In genomic region chr7:127587663-127588018, GRCh38 we compare ENCODE assay signal across 6 cellular contexts. TPM values are rescaled to one million over a fixed set of nuclear protein-coding genes. Genes with fewer than 3 reads are reported as not detected.
A peak's percentile ranks its signal among the peaks of the same experiment; 100 is the strongest.
DNase-seq lines count a peak whose midpoint lies in the region; ATAC-seq and TF ChIP-seq lines count a peak whose summit lies in the region.

No MANE protein-coding gene starts in this region.

- no peak overlapping the region for H3K27ac Mint-ChIP-seq in activated CD4-positive, alpha-beta T cell treated with anti-CD3 and anti-CD28 coated beads, Interleukin-2, amount 10 ng/mL, durations not matched to agents 24 days and 14 days

- intact Hi-C loops in activated CD4-positive, alpha-beta T cell treated with anti-CD3 and anti-CD28 coated beads, Interleukin-2, amount 10 ng/mL, durations not matched to agents 24 days and 14 days (cut with micrococcal nuclease): loop anchor here (1.0 to 5.0 kb wide), 3 partner anchors 65 to 755 kb away; partner anchors contain the start of genes RBM28, SND1 and ZNF800
- intact Hi-C loops in left ventricle myocardium superior (cut with micrococcal nuclease): no loop called here
- intact Hi-C loops in thyroid gland (cut with DNase I): loop anchor here (5.0 kb wide), 2 partner anchors 65 to 195 kb away; partner anchors contain the start of genes SND1 and ZNF800

- no peak for TF ChIP-seq CTCF in thyroid gland (IDR thresholded peaks at IDR 0.05)

- ATAC-seq in left ventricle myocardium superior: no peak

- H3K36me3 Mint-ChIP-seq in activated CD4-positive, alpha-beta T cell treated with anti-CD3 and anti-CD28 coated beads, Interleukin-2, amount 10 ng/mL, durations not matched to agents 24 days and 14 days (ENCODE audit: low read depth): peaks cover 32% of the 10 kb centered on the region

- 53 to 55% methylated on average over 17 to 20 of the region's 20 CpGs for WGBS in thyroid gland, 2 donors

- H3K4me3 Mint-ChIP-seq in activated CD4-positive, alpha-beta T cell treated with anti-CD3 and anti-CD28 coated beads, Interleukin-2, amount 10 ng/mL, durations not matched to agents 24 days and 14 days: peak overlapping the region; percentile 94

- H3K27me3 Mint-ChIP-seq in activated CD4-positive, alpha-beta T cell treated with anti-CD3 and anti-CD28 coated beads, Interleukin-2, amount 10 ng/mL, durations not matched to agents 24 days and 14 days: no peaks in the 10 kb centered on the region

- H3K9me3 Mint-ChIP-seq in activated CD4-positive, alpha-beta T cell treated with anti-CD3 and anti-CD28 coated beads, Interleukin-2, amount 10 ng/mL, durations not matched to agents 24 days and 14 days: no peaks in the 10 kb centered on the region

- H3K36me3 ChIP-seq in thyroid gland: peaks cover 17 to 32% of the 10 kb centered on the region in 2 donors

- no peaks in the 10 kb centered on the region for H3K27me3 ChIP-seq in thyroid gland

- TF ChIP-seq POLR2A in thyroid gland (IDR thresholded peaks at IDR 0.05): no peak

- no peaks in the 10 kb centered on the region for H3K9me3 ChIP-seq in thyroid gland

- H3K4me1 Mint-ChIP-seq in activated CD4-positive, alpha-beta T cell treated with anti-CD3 and anti-CD28 coated beads, Interleukin-2, amount 10 ng/mL, durations not matched to agents 24 days and 14 days: peaks cover 32% of the 10 kb centered on the region

- H3K4me1 ChIP-seq in thyroid gland: peaks cover 31 to 38% of the 10 kb centered on the region in 2 donors

- H3K4me3 ChIP-seq in thyroid gland (replicated peaks in 1 of 3): peak overlapping the region; percentile 56 to 100 (median 98)

- peak overlapping the region; percentile 85 to 93 (median 91) for H3K27ac ChIP-seq in thyroid gland

- DNase-seq in activated CD4-positive, alpha-beta T cell treated with anti-CD3 and anti-CD28 coated beads, Interleukin-2, amount 10 ng/mL, durations not matched to agents 24 days and 14 days: peak; percentile 62
- DNase-seq in activated CD4-positive, alpha-beta T cell treated with anti-CD3 and anti-CD28 coated beads, Interleukin-2, amount 50 U/mL, for 4 hours: no peak
- peak; percentile 46 for DNase-seq in left ventricle myocardium superior
- DNase-seq in thyroid gland: peak; percentile 22 to 26
- DNase-seq in amniotic stem cell (lab: John Stamatoyannopoulos, UW): no peak
- no peak for DNase-seq in stimulated activated CD4-positive, alpha-beta T cell treated with anti-CD3 and anti-CD28 coated beads, Interleukin-4, amount 100 ng/mL, for 24 hours

RNA-seq across cellular contexts. Expression of gene ARF5, which starts 0.6 kb away (rescaled TPM):
- 117 and 120 TPM in 2 replicates for total RNA-seq in activated CD4-positive, alpha-beta T cell treated with anti-CD3 and anti-CD28 coated beads, Interleukin-2, amount 10 ng/mL, durations not matched to agents 24 days and 14 days
- total RNA-seq in left ventricle myocardium superior (85.4 TPM), thyroid gland (100 to 1,000 TPM; 156 to 246 (median 178) TPM)

RNA-seq across cellular contexts. Expression of gene GCC1, which starts 2.2 kb away (rescaled TPM):
- 14.8 and 15.6 TPM in 2 replicates for total RNA-seq in activated CD4-positive, alpha-beta T cell treated with anti-CD3 and anti-CD28 coated beads, Interleukin-2, amount 10 ng/mL, durations not matched to agents 24 days and 14 days
- total RNA-seq in left ventricle myocardium superior: 7.3 TPM
- total RNA-seq in thyroid gland: 10 to 100 TPM; 15.2 to 19.7 (median 18.0) TPM

RNA-seq across cellular contexts. Expression of gene FSCN3, which starts 5.9 kb away (rescaled TPM):
- total RNA-seq in activated CD4-positive, alpha-beta T cell treated with anti-CD3 and anti-CD28 coated beads, Interleukin-2, amount 10 ng/mL, durations not matched to agents 24 days and 14 days: 0.54 and 1.3 TPM in 2 replicates
- not detected for total RNA-seq in left ventricle myocardium superior
- 1 to 10 TPM in 1 of 4 donors, under 1 TPM in 1, not detected in 2; 0.67 to 3.2 TPM for total RNA-seq in thyroid gland

RNA-seq across cellular contexts. Expression of gene PAX4, which starts 30.3 kb away (rescaled TPM):
- not detected in 2 replicates for total RNA-seq in activated CD4-positive, alpha-beta T cell treated with anti-CD3 and anti-CD28 coated beads, Interleukin-2, amount 10 ng/mL, durations not matched to agents 24 days and 14 days
- total RNA-seq in left ventricle myocardium superior: not detected
- not detected for total RNA-seq in thyroid gland

Comparison
In these comparisons a context has a peak if more than half of its experiments do, and no peak if none do; other contexts are left out.
1. DNase-seq: peak in activated CD4-positive, alpha-beta T cell treated with anti-CD3 and anti-CD28 coated beads, Interleukin-2, amount 10 ng/mL, durations not matched to agents 24 days and 14 days (single experiment), left ventricle myocardium superior (single experiment) and thyroid gland (2 of 2); none in activated CD4-positive, alpha-beta T cell treated with anti-CD3 and anti-CD28 coated beads, Interleukin-2, amount 50 U/mL, for 4 hours (0 of 2), amniotic stem cell (single experiment) and stimulated activated CD4-positive, alpha-beta T cell treated with anti-CD3 and anti-CD28 coated beads, Interleukin-4, amount 100 ng/mL, for 24 hours (single experiment).